34 cellular contexts compared by ENCODE assay signal in genomic region chr17:57735230-57735629, GRCh38. TPM values are rescaled to one million over a fixed set of nuclear protein-coding genes. Genes with fewer than 3 reads are reported as not detected.
"Had no signal": no experiment of that assay in that cellular context is flagged by ENCODE, and none has a peak within 500 bp of the region (broad histone marks: within the 10 kb centered on the region; RNA-seq: fewer than 3 reads in every experiment).

No MANE protein-coding gene starts in this region.

- H3K36me3 Mint-ChIP-seq: activated CD4-positive, alpha-beta memory T cell treated with anti-CD3 and anti-CD28 coated beads for 36 hours; activated naive CD8-positive, alpha-beta T cell treated with anti-CD3 and anti-CD28 coated beads, Interleukin-2, amount 10 ng/mL, durations not matched to agents 7 days and 5 days; naive B cell had no signal

- H3K4me3 Mint-ChIP-seq: activated CD4-positive, alpha-beta memory T cell treated with anti-CD3 and anti-CD28 coated beads for 36 hours; activated naive CD4-positive, alpha-beta T cell treated with anti-CD3 and anti-CD28 coated beads for 36 hours; activated naive CD8-positive, alpha-beta T cell treated with anti-CD3 and anti-CD28 coated beads, Interleukin-2, amount 10 ng/mL, durations not matched to agents 7 days and 5 days; activated T-cell treated with anti-CD3 and anti-CD28 coated beads, Interleukin-2, amount 50 U/mL, for 72 hours; effector memory CD8-positive, alpha-beta T cell; immature natural killer cell; naive B cell; neural crest cell; T-helper 2 cell treated with Interferon-gamma antibody and Interleukin-4, amounts not matched to agents 5 μg/mL and 100 μg/mL, for 36 hours had no signal

- H3K79me2 ChIP-seq: hepatocyte had no signal

- H3K36me3 ChIP-seq: colonic mucosa, lower lobe of right lung, thyroid gland, upper lobe of right lung had no signal

- H3K27me3 Mint-ChIP-seq: effector memory CD8-positive, alpha-beta T cell; naive B cell had no signal

- H3K27ac Mint-ChIP-seq: activated CD4-positive, alpha-beta memory T cell treated with anti-CD3 and anti-CD28 coated beads for 36 hours; activated naive CD4-positive, alpha-beta T cell treated with anti-CD3 and anti-CD28 coated beads for 36 hours; activated naive CD8-positive, alpha-beta T cell treated with anti-CD3 and anti-CD28 coated beads, Interleukin-2, amount 10 ng/mL, durations not matched to agents 7 days and 5 days; activated T-cell treated with anti-CD3 and anti-CD28 coated beads, Interleukin-2, amount 50 U/mL, for 72 hours; effector memory CD8-positive, alpha-beta T cell; immature natural killer cell; T-helper 2 cell treated with Interferon-gamma antibody and Interleukin-4, amounts not matched to agents 5 μg/mL and 100 μg/mL, for 36 hours had no signal

- H3K4me1 ChIP-seq: colonic mucosa, lower lobe of right lung, upper lobe of right lung had no signal

- DNase-seq: activated CD4-positive, alpha-beta T cell treated with anti-CD3 and anti-CD28 coated beads for 48 hours; activated CD4-positive, CD25-positive, alpha-beta regulatory T cell; activated effector memory CD4-positive, alpha-beta T cell treated with Interleukin-2 at 50 U/mL for 16 hours; activated naive CD8-positive, alpha-beta T cell treated with anti-CD3 and anti-CD28 coated beads, Interleukin-2, amount 10 ng/mL, durations not matched to agents 7 days and 5 days; activated T-cell treated with anti-CD3 and anti-CD28 coated beads, Interleukin-2, amount 50 U/mL, for 72 hours; amniotic stem cell; colonic mucosa; dorsolateral prefrontal cortex; effector memory CD8-positive, alpha-beta T cell; foreskin melanocyte; glutamatergic neuron; lower lobe of right lung; naive B cell; retina; stimulated activated CD4-positive, alpha-beta T cell treated with anti-CD3 and anti-CD28 coated beads, Interleukin-2, amount 100 ng/mL, for 48 hours; stimulated activated naive CD8-positive, alpha-beta T cell treated with anti-CD3 and anti-CD28 coated beads, Interleukin-15, Interleukin-2, amounts not matched to agents 100 U/mL and 50 U/mL, for 24 hours; thyroid gland; upper lobe of right lung had no signal

- H2AFZ ChIP-seq: hepatocyte had no signal

- H3K4me2 ChIP-seq: hepatocyte had no signal

- H3K9me3 ChIP-seq: colonic mucosa, lower lobe of right lung, thyroid gland, upper lobe of right lung had no signal

- ATAC-seq: activated T-cell treated with anti-CD3 and anti-CD28 coated beads, Interleukin-2, amount 50 U/mL, for 72 hours; effector memory CD8-positive, alpha-beta T cell; esophagus mucosa; left lobe of liver; lower lobe of right lung; upper lobe of right lung had no signal

- H3K4me3 ChIP-seq: colonic mucosa, dorsolateral prefrontal cortex, hepatocyte, lower lobe of right lung, thyroid gland, upper lobe of right lung had no signal

- H3K9me3 Mint-ChIP-seq: activated CD4-positive, alpha-beta memory T cell treated with anti-CD3 and anti-CD28 coated beads for 36 hours; activated naive CD4-positive, alpha-beta T cell treated with anti-CD3 and anti-CD28 coated beads for 36 hours; activated naive CD8-positive, alpha-beta T cell treated with anti-CD3 and anti-CD28 coated beads, Interleukin-2, amount 10 ng/mL, durations not matched to agents 7 days and 5 days; activated T-cell treated with anti-CD3 and anti-CD28 coated beads, Interleukin-2, amount 50 U/mL, for 72 hours; effector memory CD8-positive, alpha-beta T cell; immature natural killer cell; naive B cell; T-helper 2 cell treated with Interferon-gamma antibody and Interleukin-4, amounts not matched to agents 5 μg/mL and 100 μg/mL, for 36 hours had no signal

- H3K27ac ChIP-seq: colonic mucosa, dorsolateral prefrontal cortex, hepatocyte, lower lobe of right lung, thyroid gland, upper lobe of right lung had no signal

- H3K27me3 ChIP-seq: colonic mucosa, thyroid gland had no signal

RNA-seq across cellular contexts. Expression of gene CCDC182, which starts 9.9 kb away (rescaled TPM):
- total RNA-seq: activated CD4-positive, alpha-beta memory T cell treated with anti-CD3 and anti-CD28 coated beads for 36 hours; activated naive CD4-positive, alpha-beta T cell treated with anti-CD3 and anti-CD28 coated beads for 36 hours; activated naive CD8-positive, alpha-beta T cell treated with anti-CD3 and anti-CD28 coated beads, Interleukin-2, amount 10 ng/mL, durations not matched to agents 7 days and 5 days; activated T-cell treated with anti-CD3 and anti-CD28 coated beads, Interleukin-2, amount 50 U/mL, for 72 hours; bronchial epithelial cell; colonic mucosa; endothelial cell of umbilical vein; esophagus mucosa; hepatocyte; kidney epithelial cell; left lobe of liver; lower lobe of right lung; mesenteric fat pad; mucosa of gallbladder; neural crest cell; omental fat pad; posterior vena cava; subcutaneous adipose tissue; thyroid gland; upper lobe of right lung had no signal
- polyA plus RNA-seq: endothelial cell of umbilical vein, hepatocyte, immature natural killer cell had no signal
